ENCODE assay signal across 8 cellular contexts in genomic region chr4:99447079-99447478, GRCh38. TPM values are rescaled to one million over a fixed set of nuclear protein-coding genes. Genes with fewer than 3 reads are reported as not detected.
A peak's percentile ranks its signal among the peaks of the same experiment; 100 is the strongest.
DNase-seq lines count a peak whose midpoint lies in the region; ATAC-seq, FAIRE-seq and TF ChIP-seq lines count a peak whose summit lies in the region.

No MANE protein-coding gene starts in this region.

- no peak overlapping the region for H3K9ac ChIP-seq in K562 (ENCODE audit: insufficient read depth in 1 of 2, low read depth in 2 of 2, low read length in 2 of 2)

- H3K9me1 ChIP-seq in K562 (ENCODE audit: control insufficient read depth, insufficient read depth, low read length) = no peaks in the 10 kb centered on the region

- H3K4me3 ChIP-seq in K562 (no peak overlapping the region), coronary artery (no peak overlapping the region)

- H3K9me3 Mint-ChIP-seq in progenitor cell of endocrine pancreas (ENCODE audit: low read depth) = peaks cover 28% of the 10 kb centered on the region

- ATAC-seq in GM19468 (IDR thresholded peaks at IDR 0.05; ENCODE audit: extremely low read depth, unreplicated experiment) (peak; percentile 91), HG03457 (IDR thresholded peaks at IDR 0.05; ENCODE audit: unreplicated experiment) (peak; percentile 93), K562 (no peak)

- H2AFZ ChIP-seq in K562 (ENCODE audit: low read depth, low read length) = no peak overlapping the region

- H3K27me3 Mint-ChIP-seq in progenitor cell of endocrine pancreas = no peaks in the 10 kb centered on the region

- no peaks in the 10 kb centered on the region for H3K27me3 ChIP-seq in K562 (ENCODE audit: control insufficient read depth in 2 of 2, insufficient read depth in 2 of 2, low read length in 2 of 2)

- H3K4me1 ChIP-seq in K562 (replicated peaks in 1 of 2; ENCODE audit: control insufficient read depth in 2 of 2, insufficient read depth in 2 of 2, low read length in 2 of 2) = no peaks in the 10 kb centered on the region

- TF ChIP-seq EP300 in K562 (IDR thresholded peaks at IDR 0.05; ENCODE audit: low read length) = no peak

- no peak for TF ChIP-seq POLR2A in K562 (conservative IDR thresholded peaks at IDR 0.05)

- H3K27ac ChIP-seq in K562 (ENCODE audit: extremely low read depth, low read depth, low read length) (no peak overlapping the region), coronary artery (no peak overlapping the region)

- no peak for FAIRE-seq in K562 (lab: Jason Lieb, UNC)

- in situ Hi-C loops in Caki2 (cut with HindIII; ENCODE audit: low pct_unique_long_range_greater_than_20kb, low sequenced_read_pairs) = no loop called here
- in situ Hi-C loops in K562 (cut with MboI) = no loop called here

- peaks cover 10% of the 10 kb centered on the region for H3K4me1 Mint-ChIP-seq in progenitor cell of endocrine pancreas (ENCODE audit: low read depth)

- no peaks in the 10 kb centered on the region for H3K9me3 ChIP-seq in K562 (replicated peaks; ENCODE audit: control insufficient read depth, insufficient read depth, low read depth, low read length)

- H3K27ac Mint-ChIP-seq in progenitor cell of endocrine pancreas = peak overlapping the region; percentile 77

- H3K79me2 ChIP-seq in K562 (ENCODE audit: control insufficient read depth, insufficient read depth, low read length) = no peaks in the 10 kb centered on the region

- TF ChIP-seq RAD21 in K562 (CRISPR knock-in tag; conservative IDR thresholded peaks at IDR 0.05 in 1 of 2, IDR thresholded peaks at IDR 0.05 in 1 of 2) = no peak

- WGBS in K562 (ENCODE audit: insufficient coverage, low coverage, missing lambda C conversion rate) = 0% methylated on average over 3 of the region's 3 CpGs

- TF ChIP-seq CTCF in K562 (IDR thresholded peaks at IDR 0.05 in 2 of 3, conservative IDR thresholded peaks at IDR 0.05 in 1 of 3; ENCODE audit: insufficient read depth in 2 of 3, low read depth in 1 of 3, low read length in 3 of 3) (no peak), progenitor cell of endocrine pancreas (IDR thresholded peaks at IDR 0.05; ENCODE audit: unreplicated experiment) (no peak), coronary artery (IDR thresholded peaks at IDR 0.05) (no peak)

- DNase-seq in Caki2 (ENCODE audit: low read depth) = peak; percentile 85
- DNase-seq in K562 (ENCODE audit: extremely low read depth in 1 of 4, low spot score in 3 of 4) = peak in 2 of 4 experiments; percentile 11 to 16
- DNase-seq in progenitor cell of endocrine pancreas (ENCODE audit: low spot score, unreplicated experiment) = no peak
- DNase-seq in coronary artery (ENCODE audit: low spot score) = no peak
- DNase-seq in GDM1 (lab: John Stamatoyannopoulos, UW) = no peak
- no peak for DNase-seq in stimulated activated CD4-positive, alpha-beta T cell treated with anti-CD3 and anti-CD28 coated beads, Interleukin-12 subunit alpha, Interleukin-12 subunit beta, amount 100 ng/mL, for 4 hours

- POLR2A ChIA-PET in K562 (lab: Yijun Ruan, JAX) = no interaction called here

- peaks cover 6% of the 10 kb centered on the region for H3K36me3 Mint-ChIP-seq in progenitor cell of endocrine pancreas (ENCODE audit: insufficient read depth)

- no peaks in the 10 kb centered on the region for H3K36me3 ChIP-seq in K562 (ENCODE audit: control insufficient read depth, insufficient read depth, low read length)

- no TSS peak for BruUV-seq in K562 (replicated peaks; lab: Mats Ljungman, UMichigan)

- intact Hi-C loops in K562 (cut with micrococcal nuclease) = no loop called here

- H3K4me3 Mint-ChIP-seq in progenitor cell of endocrine pancreas (ENCODE audit: low read depth) = no peak overlapping the region

- CTCF ChIA-PET in K562 (lab: Yijun Ruan, JAX; ENCODE audit: low intra/inter-chr PET ratio) = no interaction called here

- no peak overlapping the region for H3K4me2 ChIP-seq in K562 (ENCODE audit: insufficient read depth, low read length)

- H4K20me1 ChIP-seq in K562 (replicated peaks; ENCODE audit: control insufficient read depth, insufficient read depth, low read length) = no peaks in the 10 kb centered on the region

TF ChIP-seq in K562, 482 proteins besides CTCF, POLR2A, EP300 and RAD21 (continues in another document):
- TF ChIP-seq ZNF696 (CRISPR knock-in tag; conservative IDR thresholded peaks at IDR 0.05) (no peak), ZNF766 (CRISPR knock-in tag; conservative IDR thresholded peaks at IDR 0.05) (peak; percentile 91), PYGO2 (tag; IDR thresholded peaks at IDR 0.05) (no peak), CBFB (CRISPR knock-in tag; IDR thresholded peaks at IDR 0.05) (no peak), KAT8 (IDR thresholded peaks at IDR 0.05; ENCODE audit: low read depth) (no peak), WHSC1 (IDR thresholded peaks at IDR 0.05; ENCODE audit: low read length) (no peak), MAFK (IDR thresholded peaks at IDR 0.05; ENCODE audit: low read length) (peak; percentile 58; the same call in 1 of the 2 replicates), KAT2B (IDR thresholded peaks at IDR 0.05; ENCODE audit: low read depth, low read length) (no peak), SETDB1 (IDR thresholded peaks at IDR 0.05; ENCODE audit: low read length) (no peak), HOMEZ (CRISPR knock-in tag; IDR thresholded peaks at IDR 0.05) (no peak), MAFG (tag; conservative IDR thresholded peaks at IDR 0.05) (peak; percentile 86), ARID1B (IDR thresholded peaks at IDR 0.05) (no peak), GTF2E2 (tag; IDR thresholded peaks at IDR 0.05) (no peak), BRCA1 (IDR thresholded peaks at IDR 0.05) (no peak), BRCA1 (CRISPR knock-in tag; IDR thresholded peaks at IDR 0.05) (no peak), HMBOX1 (IDR thresholded peaks at IDR 0.05) (peak; percentile 88), L3MBTL2 (IDR thresholded peaks at IDR 0.05) (no peak), PKNOX1 (IDR thresholded peaks at IDR 0.05) (peak; percentile 4; the same call in 1 of the 2 replicates), ZKSCAN3 (CRISPR knock-in tag; IDR thresholded peaks at IDR 0.05) (no peak), MEIS2 (IDR thresholded peaks at IDR 0.05; ENCODE audit: partially characterized antibody) (peak; percentile 36), NFE2 (IDR thresholded peaks at IDR 0.05; ENCODE audit: low read depth) (peak; percentile 86), CREM (IDR thresholded peaks at IDR 0.05; ENCODE audit: low read depth) (no peak), ZNF316 (IDR thresholded peaks at IDR 0.05) (peak; percentile 76), RFX7 (CRISPR knock-in tag; IDR thresholded peaks at IDR 0.05) (no peak), C11orf30 (IDR thresholded peaks at IDR 0.05; ENCODE audit: low read depth) (peak; percentile 77)

RNA-seq across cellular contexts. Expression of gene ADH7, which starts 11.9 kb away (rescaled TPM):
- not detected in 2 replicates for total RNA-seq in Caki2 (2014; rRNA removed; shearing (Covaris generic); ENCODE audit: low replicate concordance)
- total RNA-seq in K562 (2011; cell fraction: chromatin; rRNA removed; ENCODE audit: low replicate concordance) = not detected in 2 replicates
- not detected in 2 replicates for total RNA-seq in K562 (2011; cell fraction: nucleolus; rRNA removed)
- not detected in 2 replicates for total RNA-seq in K562 (2011; cell fraction: nucleoplasm; rRNA removed)
- total RNA-seq in K562 (2014; rRNA removed) (not detected in 2 replicates), K562 (2014; rRNA removed; fragmentation: Illumina TruSeq; extraction: Trizol) (not detected in 2 replicates), K562 (2015; rRNA removed; fragmentation: Illumina TruSeq; extraction: Trizol) (not detected in 2 replicates), K562 (2021) (not detected in 2 replicates), progenitor cell of endocrine pancreas (not detected in 2 replicates)
- polyA plus RNA-seq in K562 (2011; rRNA removed) (not detected in 2 replicates), K562 (2014; fragmentation: Illumina TruSeq; extraction: Trizol) (not detected in 2 replicates), K562 (2014; fragmentation: Nextera tagmentation; extraction: Ambion mirVana) (not detected), K562 (2014; rRNA removed) (not detected in 2 replicates)
- not detected in 2 replicates for polyA plus RNA-seq in K562 (2011; cell fraction: cytosol; rRNA removed)
- polyA plus RNA-seq in K562 (2011; cell fraction: nucleus; rRNA removed) = not detected in 2 replicates
- polyA plus RNA-seq in K562 (2012) = not detected in 2 replicates
- not detected in 2 replicates for polyA minus RNA-seq in K562 (2011; rRNA and poly(A)+ RNA removed)
- not detected in 2 replicates for polyA minus RNA-seq in K562 (2011; cell fraction: cytosol; rRNA and poly(A)+ RNA removed)
- polyA minus RNA-seq in K562 (2011; cell fraction: nucleus; rRNA and poly(A)+ RNA removed) = not detected in 2 replicates
